Comparison of ENCODE assay signal across 1 cellular context in the genomic region with DNA sequence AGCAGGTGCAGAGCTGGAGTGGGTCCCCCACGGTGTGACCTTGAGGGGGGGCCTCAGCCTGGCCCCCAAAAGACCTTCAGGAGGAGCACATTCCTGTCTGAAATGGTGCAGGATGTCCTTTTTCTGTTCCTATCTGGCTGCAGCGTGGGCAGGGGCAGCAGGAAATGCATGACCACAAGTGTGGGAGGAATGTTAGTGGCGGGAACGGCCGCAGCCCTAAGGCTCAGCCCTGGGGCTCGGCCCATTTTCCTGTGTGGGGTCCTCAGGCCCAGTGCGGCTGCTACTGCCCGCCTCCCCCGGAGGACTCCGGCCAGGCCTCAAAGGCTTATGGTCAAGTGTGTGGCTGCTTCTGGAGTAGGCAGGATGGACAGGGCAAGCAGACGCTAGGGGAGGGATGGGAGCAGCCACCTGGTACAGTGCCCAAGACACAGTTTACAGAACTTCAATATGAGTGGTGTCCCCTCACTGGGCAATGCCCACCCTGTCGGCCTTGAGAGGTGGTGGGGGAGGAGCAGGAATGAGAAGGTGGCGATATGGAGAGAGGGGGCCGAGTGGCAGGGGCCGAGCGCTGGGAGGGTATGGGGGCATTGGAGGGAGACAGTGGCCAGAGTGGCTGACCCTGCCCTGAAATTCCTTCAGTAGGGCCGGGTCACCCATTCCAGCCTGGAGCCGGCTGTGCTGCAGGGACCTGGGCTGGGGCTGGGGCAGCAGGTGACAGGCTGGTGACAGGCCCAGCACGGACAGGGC.
TF ChIP-seq lines count a peak whose summit lies in the region.

No MANE protein-coding gene starts in this region.

TF ChIP-seq in K562, 482 proteins besides CTCF, POLR2A, EP300 and RAD21 (continued from another document):
- TF ChIP-seq FOXK2 (conservative IDR thresholded peaks at IDR 0.05 in 1 of 2, IDR thresholded peaks at IDR 0.05 in 1 of 2; ENCODE audit: low read depth in 2 of 2) (no peak), TAF7 (tag; IDR thresholded peaks at IDR 0.05) (no peak), TRIM24 (IDR thresholded peaks at IDR 0.05) (no peak), RBM39 (optimal IDR thresholded peaks at IDR 0.05; ENCODE audit: low read depth, low read length) (no peak), ZNF431 (CRISPR knock-in tag; IDR thresholded peaks at IDR 0.05) (no peak), E2F3 (CRISPR knock-in tag; IDR thresholded peaks at IDR 0.05) (peak; percentile 12; the same call in 1 of the 2 replicates), ZFP1 (CRISPR knock-in tag; IDR thresholded peaks at IDR 0.05) (no peak), CREB3 (tag; conservative IDR thresholded peaks at IDR 0.05; ENCODE audit: low read depth) (no peak), ZSCAN32 (CRISPR knock-in tag; IDR thresholded peaks at IDR 0.05) (no peak), NR2C2 (CRISPR knock-in tag; IDR thresholded peaks at IDR 0.05) (no peak), NR2C2 (tag; IDR thresholded peaks at IDR 0.05) (0 out of 2 replicates have a peak, but pooled peaks have one; percentile 12), CREM (IDR thresholded peaks at IDR 0.05; ENCODE audit: low read depth) (peak; percentile 14; the same call in 1 of the 2 replicates), GTF2E2 (tag; IDR thresholded peaks at IDR 0.05) (no peak), ZNF239 (CRISPR knock-in tag; IDR thresholded peaks at IDR 0.05) (no peak), SMARCA4 (IDR thresholded peaks at IDR 0.05) (no peak), PURB (CRISPR knock-in tag; IDR thresholded peaks at IDR 0.05; ENCODE audit: low read depth) (no peak), CBX8 (IDR thresholded peaks at IDR 0.05; ENCODE audit: borderline replicate concordance, extremely low read depth, low read depth, low read length, poor library complexity, severe bottlenecking) (no peak), JUND (IDR thresholded peaks at IDR 0.05; ENCODE audit: borderline replicate concordance, low read depth, low read length) (no peak), JUND (tag; IDR thresholded peaks at IDR 0.05; ENCODE audit: borderline replicate concordance, low read depth, low read length) (no peak), BRCA1 (IDR thresholded peaks at IDR 0.05) (no peak), BRCA1 (CRISPR knock-in tag; IDR thresholded peaks at IDR 0.05) (no peak), ZNF699 (CRISPR knock-in tag; IDR thresholded peaks at IDR 0.05; ENCODE audit: insufficient replicate concordance) (no peak), SAFB2 (IDR thresholded peaks at IDR 0.05; ENCODE audit: borderline replicate concordance, low read depth, low read length, severe bottlenecking) (no peak), FOXA1 (IDR thresholded peaks at IDR 0.05; ENCODE audit: borderline replicate concordance) (no peak), HOXB6 (CRISPR knock-in tag; IDR thresholded peaks at IDR 0.05; ENCODE audit: borderline replicate concordance) (no peak), TOE1 (IDR thresholded peaks at IDR 0.05; ENCODE audit: borderline replicate concordance) (no peak), TOE1 (CRISPR knock-in tag; IDR thresholded peaks at IDR 0.05; ENCODE audit: borderline replicate concordance, low read depth) (no peak), PRMT5 (CRISPR knock-in tag; IDR thresholded peaks at IDR 0.05) (no peak), MCM7 (IDR thresholded peaks at IDR 0.05) (no peak), BACH1 (tag; IDR thresholded peaks at IDR 0.05) (no peak), ZNF707 (CRISPR knock-in tag; conservative IDR thresholded peaks at IDR 0.05) (no peak), HNRNPH1 (optimal IDR thresholded peaks at IDR 0.05; ENCODE audit: low read depth, low read length) (no peak), TCF7 (IDR thresholded peaks at IDR 0.05; ENCODE audit: borderline replicate concordance) (no peak), BRD4 (IDR thresholded peaks at IDR 0.05) (no peak), EGR1 (conservative IDR thresholded peaks at IDR 0.05) (peak; percentile 78), RBFOX2 (IDR thresholded peaks at IDR 0.05; ENCODE audit: low read depth, low read length) (0 out of 2 replicates have a peak, but pooled peaks have one; percentile 9), RNF2 (IDR thresholded peaks at IDR 0.05) (peak; percentile 65; the same call in 1 of the 2 replicates), ELK3 (CRISPR knock-in tag; IDR thresholded peaks at IDR 0.05) (no peak), RFX7 (CRISPR knock-in tag; IDR thresholded peaks at IDR 0.05) (no peak), TCF3 (CRISPR knock-in tag; IDR thresholded peaks at IDR 0.05) (no peak), GABPA (tag; conservative IDR thresholded peaks at IDR 0.05; ENCODE audit: low read depth) (0 out of 2 replicates have a peak, but pooled peaks have one; percentile 21)
- TF ChIP-seq, protein P1, sequence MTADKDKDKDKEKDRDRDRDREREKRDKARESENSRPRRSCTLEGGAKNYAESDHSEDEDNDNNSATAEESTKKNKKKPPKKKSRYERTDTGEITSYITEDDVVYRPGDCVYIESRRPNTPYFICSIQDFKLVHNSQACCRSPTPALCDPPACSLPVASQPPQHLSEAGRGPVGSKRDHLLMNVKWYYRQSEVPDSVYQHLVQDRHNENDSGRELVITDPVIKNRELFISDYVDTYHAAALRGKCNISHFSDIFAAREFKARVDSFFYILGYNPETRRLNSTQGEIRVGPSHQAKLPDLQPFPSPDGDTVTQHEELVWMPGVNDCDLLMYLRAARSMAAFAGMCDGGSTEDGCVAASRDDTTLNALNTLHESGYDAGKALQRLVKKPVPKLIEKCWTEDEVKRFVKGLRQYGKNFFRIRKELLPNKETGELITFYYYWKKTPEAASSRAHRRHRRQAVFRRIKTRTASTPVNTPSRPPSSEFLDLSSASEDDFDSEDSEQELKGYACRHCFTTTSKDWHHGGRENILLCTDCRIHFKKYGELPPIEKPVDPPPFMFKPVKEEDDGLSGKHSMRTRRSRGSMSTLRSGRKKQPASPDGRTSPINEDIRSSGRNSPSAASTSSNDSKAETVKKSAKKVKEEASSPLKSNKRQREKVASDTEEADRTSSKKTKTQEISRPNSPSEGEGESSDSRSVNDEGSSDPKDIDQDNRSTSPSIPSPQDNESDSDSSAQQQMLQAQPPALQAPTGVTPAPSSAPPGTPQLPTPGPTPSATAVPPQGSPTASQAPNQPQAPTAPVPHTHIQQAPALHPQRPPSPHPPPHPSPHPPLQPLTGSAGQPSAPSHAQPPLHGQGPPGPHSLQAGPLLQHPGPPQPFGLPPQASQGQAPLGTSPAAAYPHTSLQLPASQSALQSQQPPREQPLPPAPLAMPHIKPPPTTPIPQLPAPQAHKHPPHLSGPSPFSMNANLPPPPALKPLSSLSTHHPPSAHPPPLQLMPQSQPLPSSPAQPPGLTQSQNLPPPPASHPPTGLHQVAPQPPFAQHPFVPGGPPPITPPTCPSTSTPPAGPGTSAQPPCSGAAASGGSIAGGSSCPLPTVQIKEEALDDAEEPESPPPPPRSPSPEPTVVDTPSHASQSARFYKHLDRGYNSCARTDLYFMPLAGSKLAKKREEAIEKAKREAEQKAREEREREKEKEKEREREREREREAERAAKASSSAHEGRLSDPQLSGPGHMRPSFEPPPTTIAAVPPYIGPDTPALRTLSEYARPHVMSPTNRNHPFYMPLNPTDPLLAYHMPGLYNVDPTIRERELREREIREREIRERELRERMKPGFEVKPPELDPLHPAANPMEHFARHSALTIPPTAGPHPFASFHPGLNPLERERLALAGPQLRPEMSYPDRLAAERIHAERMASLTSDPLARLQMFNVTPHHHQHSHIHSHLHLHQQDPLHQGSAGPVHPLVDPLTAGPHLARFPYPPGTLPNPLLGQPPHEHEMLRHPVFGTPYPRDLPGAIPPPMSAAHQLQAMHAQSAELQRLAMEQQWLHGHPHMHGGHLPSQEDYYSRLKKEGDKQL (CRISPR knock-in tag; IDR thresholded peaks at IDR 0.05; ENCODE audit: borderline replicate concordance), result no peak
- TF ChIP-seq, protein P2, sequence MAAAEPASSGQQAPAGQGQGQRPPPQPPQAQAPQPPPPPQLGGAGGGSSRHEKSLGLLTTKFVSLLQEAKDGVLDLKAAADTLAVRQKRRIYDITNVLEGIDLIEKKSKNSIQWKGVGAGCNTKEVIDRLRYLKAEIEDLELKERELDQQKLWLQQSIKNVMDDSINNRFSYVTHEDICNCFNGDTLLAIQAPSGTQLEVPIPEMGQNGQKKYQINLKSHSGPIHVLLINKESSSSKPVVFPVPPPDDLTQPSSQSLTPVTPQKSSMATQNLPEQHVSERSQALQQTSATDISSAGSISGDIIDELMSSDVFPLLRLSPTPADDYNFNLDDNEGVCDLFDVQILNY (CRISPR knock-in tag; IDR thresholded peaks at IDR 0.05), result no peak
- TF ChIP-seq, protein P3, sequence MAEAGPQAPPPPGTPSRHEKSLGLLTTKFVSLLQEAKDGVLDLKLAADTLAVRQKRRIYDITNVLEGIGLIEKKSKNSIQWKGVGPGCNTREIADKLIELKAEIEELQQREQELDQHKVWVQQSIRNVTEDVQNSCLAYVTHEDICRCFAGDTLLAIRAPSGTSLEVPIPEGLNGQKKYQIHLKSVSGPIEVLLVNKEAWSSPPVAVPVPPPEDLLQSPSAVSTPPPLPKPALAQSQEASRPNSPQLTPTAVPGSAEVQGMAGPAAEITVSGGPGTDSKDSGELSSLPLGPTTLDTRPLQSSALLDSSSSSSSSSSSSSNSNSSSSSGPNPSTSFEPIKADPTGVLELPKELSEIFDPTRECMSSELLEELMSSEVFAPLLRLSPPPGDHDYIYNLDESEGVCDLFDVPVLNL (CRISPR knock-in tag; IDR thresholded peaks at IDR 0.05; ENCODE audit: low read depth), result no peak
